ENCODE assay signal across 26 cellular contexts in genomic region chr18:49432602-49433001, GRCh38.
"Had no signal": no experiment of that assay in that cellular context is flagged by ENCODE, and none has a peak within 500 bp of the region (broad histone marks: within the 10 kb centered on the region; RNA-seq: fewer than 3 reads in every experiment).

No MANE protein-coding gene starts in this region.

- H3K4me1 ChIP-seq: esophagus squamous epithelium, left ventricle myocardium inferior, lower lobe of right lung had no signal

- DNase-seq: dermis blood vessel endothelial cell; dorsolateral prefrontal cortex; effector CD4-positive, alpha-beta T cell; effector memory CD4-positive, alpha-beta T cell; endodermal cell; erythroblast; esophagus squamous epithelium; foreskin fibroblast; foreskin melanocyte; gastrocnemius medialis; glutamatergic neuron; head of caudate nucleus; heart right ventricle; hippocampal formation; left colon; left ventricle myocardium inferior; lower lobe of right lung; mesenchymal stem cell; mucosa of descending colon; naive B cell; naive thymus-derived CD8-positive, alpha-beta T cell had no signal

- H3K27ac Mint-ChIP-seq: mesothelial cell of epicardium had no signal

- H3K27me3 Mint-ChIP-seq: naive B cell; naive thymus-derived CD8-positive, alpha-beta T cell had no signal

- H3K27ac ChIP-seq: coronary artery, dorsolateral prefrontal cortex, epithelial cell of prostate, esophagus squamous epithelium, gastrocnemius medialis, heart right ventricle, left ventricle myocardium inferior, lower lobe of right lung had no signal

- H3K9me3 Mint-ChIP-seq: endodermal cell; mesothelial cell of epicardium; naive B cell; naive thymus-derived CD8-positive, alpha-beta T cell had no signal

- H3K4me3 ChIP-seq: coronary artery, dorsolateral prefrontal cortex, esophagus squamous epithelium, gastrocnemius medialis, heart right ventricle, left ventricle myocardium inferior, lower lobe of right lung, mucosa of descending colon had no signal

- H3K4me1 Mint-ChIP-seq: endodermal cell had no signal

- H3K9me3 ChIP-seq: esophagus squamous epithelium, gastrocnemius medialis, heart right ventricle, left ventricle myocardium inferior, lower lobe of right lung, mucosa of descending colon had no signal

- H3K27me3 ChIP-seq: dorsolateral prefrontal cortex, esophagus squamous epithelium, gastrocnemius medialis, heart right ventricle had no signal

- ATAC-seq: esophagus mucosa; gastrocnemius medialis; heart right ventricle; left colon; left lobe of liver; lower lobe of right lung; mucosa of descending colon; naive thymus-derived CD8-positive, alpha-beta T cell had no signal

- H3K4me3 Mint-ChIP-seq: endodermal cell; mesothelial cell of epicardium; naive B cell; naive thymus-derived CD8-positive, alpha-beta T cell had no signal
